In genomic region chr7:73443543-73444255, GRCh38 we compare ENCODE assay signal across 23 cellular contexts. TPM values are rescaled to one million over a fixed set of nuclear protein-coding genes. Genes with fewer than 3 reads are reported as not detected.
"Had no signal": no experiment of that assay in that cellular context is flagged by ENCODE, and none has a peak within 500 bp of the region (broad histone marks: within the 10 kb centered on the region; RNA-seq: fewer than 3 reads in every experiment).

No MANE protein-coding gene starts in this region.

- ATAC-seq: activated CD4-positive, CD25-positive, alpha-beta regulatory T cell treated with anti-CD3 and anti-CD28 coated beads, Interleukin-2, amount 50 U/mL, for 24 hours; activated CD8-positive, alpha-beta T cell treated with anti-CD3 and anti-CD28 coated beads for 36 hours; activated naive CD4-positive, alpha-beta T cell treated with anti-CD3 and anti-CD28 coated beads, Interleukin-2, amount 50 U/mL, for 72 hours; activated T-cell treated with anti-CD3 and anti-CD28 coated beads, Interleukin-2, amount 50 U/mL, for 72 hours; heart right ventricle; pancreas; psoas muscle had no signal

- DNase-seq: activated CD4-positive, alpha-beta T cell treated with anti-CD3 and anti-CD28 coated beads, Interleukin-2, amount 10 ng/mL, durations not matched to agents 24 days and 14 days; activated CD8-positive, alpha-beta T cell treated with anti-CD3 and anti-CD28 coated beads for 36 hours; activated naive CD4-positive, alpha-beta T cell; activated T-cell treated with anti-CD3 and anti-CD28 coated beads, Interleukin-2, amount 50 U/mL, for 72 hours; cerebellar nuclear complex; colonic mucosa; effector CD8-positive, alpha-beta T cell; foreskin fibroblast; heart right ventricle; nephron progenitor cell; pancreas; psoas muscle; stimulated activated CD4-positive, alpha-beta T cell treated with anti-CD3 and anti-CD28 coated beads, Interleukin-2, amount 100 ng/mL, for 48 hours; T-helper 9 cell; transverse colon; WERI-Rb-1 had no signal

- H3K27ac ChIP-seq: colonic mucosa, heart right ventricle, pancreas, right atrium auricular region, SK-N-MC, suprapubic skin, transverse colon, WERI-Rb-1 had no signal

- H3K27me3 ChIP-seq: colonic mucosa, heart right ventricle, pancreas, right atrium auricular region, spleen, suprapubic skin, transverse colon had no signal

- H3K4me3 ChIP-seq: colonic mucosa, heart right ventricle, pancreas, psoas muscle, right atrium auricular region, SK-N-MC, spleen, suprapubic skin, transverse colon had no signal

- H3K9me3 ChIP-seq: colonic mucosa, heart right ventricle, pancreas, psoas muscle, right atrium auricular region, spleen, suprapubic skin, transverse colon had no signal

- H3K4me1 ChIP-seq: colonic mucosa, pancreas, suprapubic skin, transverse colon had no signal

RNA-seq across cellular contexts. Expression of gene FZD9, which starts 10.1 kb away (rescaled TPM):
- total RNA-seq: T-helper 1 cell treated with Interleukin-12 subunit alpha and Interleukin-12 subunit beta and Interleukin-4 antibody, amounts not matched to agents 30 ng/mL and 1 ng/mL, for 36 hours had no signal
